In genomic region chr13:72185756-72186155, GRCh38 we compare ENCODE assay signal across 28 cellular contexts.
"Had no signal": no experiment of that assay in that cellular context is flagged by ENCODE, and none has a peak within 500 bp of the region (broad histone marks: within the 10 kb centered on the region; RNA-seq: fewer than 3 reads in every experiment).

No MANE protein-coding gene starts in this region.

- ATAC-seq: stimulated activated effector memory CD8-positive, alpha-beta T cell treated with anti-CD3 and anti-CD28 coated beads, Interleukin-12 subunit alpha, Interleukin-12 subunit beta, amount 100 ng/mL, for 72 hours; stimulated activated memory B cell treated with anti-CD40 and anti-IgM and Interleukin-4, amounts not matched to agents 10 μg/mL and 1 μg/mL and 100 μg/mL, for 72 hours; stimulated activated naive B cell treated with anti-CD40 and anti-IgM and Interleukin-4, amounts not matched to agents 10 μg/mL and 1 μg/mL and 100 μg/mL, for 72 hours; stimulated activated naive CD8-positive, alpha-beta T cell treated with anti-CD3 and anti-CD28 coated beads, Interleukin-15, amount 100 ng/mL, for 72 hours; stimulated activated naive CD8-positive, alpha-beta T cell treated with anti-CD3 and anti-CD28 coated beads, Interleukin-15, Interleukin-2, amounts not matched to agents 100 U/mL and 50 U/mL, for 24 hours; upper lobe of right lung had no signal

- H3K4me1 Mint-ChIP-seq: stimulated activated effector memory CD8-positive, alpha-beta T cell treated with anti-CD3 and anti-CD28 coated beads, Interleukin-12 subunit alpha, Interleukin-12 subunit beta, amount 100 ng/mL, for 72 hours; stimulated activated memory B cell treated with anti-CD40 and anti-IgM and Interleukin-4, amounts not matched to agents 10 μg/mL and 1 μg/mL and 100 μg/mL, for 72 hours; stimulated activated naive B cell treated with anti-CD40 and anti-IgM and Interleukin-4, amounts not matched to agents 10 μg/mL and 1 μg/mL and 100 μg/mL, for 72 hours; stimulated activated naive CD8-positive, alpha-beta T cell treated with anti-CD3 and anti-CD28 coated beads, Interleukin-15, amount 100 ng/mL, for 72 hours had no signal

- H3K4me3 Mint-ChIP-seq: stimulated activated effector memory CD8-positive, alpha-beta T cell treated with anti-CD3 and anti-CD28 coated beads, Interleukin-12 subunit alpha, Interleukin-12 subunit beta, amount 100 ng/mL, for 72 hours; stimulated activated memory B cell treated with anti-CD40 and anti-IgM and Interleukin-4, amounts not matched to agents 10 μg/mL and 1 μg/mL and 100 μg/mL, for 72 hours; stimulated activated naive B cell treated with anti-CD40 and anti-IgM and Interleukin-4, amounts not matched to agents 10 μg/mL and 1 μg/mL and 100 μg/mL, for 72 hours; stimulated activated naive CD8-positive, alpha-beta T cell treated with anti-CD3 and anti-CD28 coated beads, Interleukin-15, amount 100 ng/mL, for 72 hours; stimulated activated naive CD8-positive, alpha-beta T cell treated with anti-CD3 and anti-CD28 coated beads, Interleukin-15, Interleukin-2, amounts not matched to agents 100 ng/mL and 50 ng/mL, for 24 hours; type B pancreatic cell had no signal

- H3K27ac ChIP-seq: stomach, suprapubic skin, testis, thoracic aorta, thyroid gland, tibial artery, tibial nerve, upper lobe of left lung, upper lobe of right lung, uterus, vagina had no signal

- H3K36me3 Mint-ChIP-seq: stimulated activated effector memory CD8-positive, alpha-beta T cell treated with anti-CD3 and anti-CD28 coated beads, Interleukin-12 subunit alpha, Interleukin-12 subunit beta, amount 100 ng/mL, for 72 hours; stimulated activated memory B cell treated with anti-CD40 and anti-IgM and Interleukin-4, amounts not matched to agents 10 μg/mL and 1 μg/mL and 100 μg/mL, for 72 hours; stimulated activated naive B cell treated with anti-CD40 and anti-IgM and Interleukin-4, amounts not matched to agents 10 μg/mL and 1 μg/mL and 100 μg/mL, for 72 hours; type B pancreatic cell had no signal

- DNase-seq: stimulated activated CD4-positive, alpha-beta T cell treated with anti-CD3 and anti-CD28 coated beads, Interleukin-2, amount 100 ng/mL, for 48 hours; stimulated activated CD4-positive, alpha-beta T cell treated with anti-CD3 and anti-CD28 coated beads, Interleukin-4, amount 100 ng/mL, for 1 hour; stimulated activated CD4-positive, alpha-beta T cell treated with anti-CD3 and anti-CD28 coated beads, Interleukin-4, amount 100 ng/mL, for 24 hours; stimulated activated CD4-positive, alpha-beta T cell treated with anti-CD3 and anti-CD28 coated beads, Interleukin-4, amount 100 ng/mL, for 4 hours; stimulated activated CD8-positive, alpha-beta memory T cell treated with anti-CD3 and anti-CD28 coated beads, Interleukin-4, amount 100 ng/mL, for 48 hours; stimulated activated naive B cell treated with anti-CD40 and anti-IgM and Interleukin-4, amounts not matched to agents 10 μg/mL and 1 μg/mL and 100 μg/mL, for 72 hours; stimulated activated naive CD4-positive, alpha-beta T cell; stimulated activated naive CD4-positive, alpha-beta T cell treated with Interleukin-2 at 50 U/mL for 16 hours; stimulated activated naive CD8-positive, alpha-beta T cell treated with anti-CD3 and anti-CD28 coated beads, Interleukin-15, amount 100 ng/mL, for 72 hours; stimulated activated naive CD8-positive, alpha-beta T cell treated with anti-CD3 and anti-CD28 coated beads, Interleukin-15, Interleukin-2, amounts not matched to agents 100 U/mL and 50 U/mL, for 24 hours; stomach; substantia nigra; testis; thyroid gland; tibial artery; transverse colon; trophoblast cell; upper lobe of left lung; upper lobe of right lung; uterus had no signal

- H3K9me3 ChIP-seq: stomach, suprapubic skin, testis, thoracic aorta, thyroid gland, tibial artery, tibial nerve, transverse colon, upper lobe of left lung, upper lobe of right lung, uterus, vagina had no signal

- H3K36me3 ChIP-seq: stomach, suprapubic skin, thoracic aorta, thyroid gland, tibial artery, tibial nerve, transverse colon, upper lobe of left lung, upper lobe of right lung, uterus, vagina had no signal

- H3K27me3 ChIP-seq: stomach, suprapubic skin, testis, thyroid gland, tibial artery, tibial nerve, transverse colon, upper lobe of left lung, upper lobe of right lung, uterus, vagina had no signal

- H3K4me3 ChIP-seq: stomach, suprapubic skin, testis, thoracic aorta, thyroid gland, tibial artery, tibial nerve, transverse colon, upper lobe of left lung, upper lobe of right lung, uterus, vagina had no signal

- H3K27me3 Mint-ChIP-seq: stimulated activated memory B cell treated with anti-CD40 and anti-IgM and Interleukin-4, amounts not matched to agents 10 μg/mL and 1 μg/mL and 100 μg/mL, for 72 hours; stimulated activated naive B cell treated with anti-CD40 and anti-IgM and Interleukin-4, amounts not matched to agents 10 μg/mL and 1 μg/mL and 100 μg/mL, for 72 hours; stimulated activated naive CD8-positive, alpha-beta T cell treated with anti-CD3 and anti-CD28 coated beads, Interleukin-15, amount 100 ng/mL, for 72 hours; stimulated activated naive CD8-positive, alpha-beta T cell treated with anti-CD3 and anti-CD28 coated beads, Interleukin-15, Interleukin-2, amounts not matched to agents 100 ng/mL and 50 ng/mL, for 24 hours; type B pancreatic cell had no signal

- H3K27ac Mint-ChIP-seq: stimulated activated effector memory CD8-positive, alpha-beta T cell treated with anti-CD3 and anti-CD28 coated beads, Interleukin-12 subunit alpha, Interleukin-12 subunit beta, amount 100 ng/mL, for 72 hours; stimulated activated memory B cell treated with anti-CD40 and anti-IgM and Interleukin-4, amounts not matched to agents 10 μg/mL and 1 μg/mL and 100 μg/mL, for 72 hours; stimulated activated naive B cell treated with anti-CD40 and anti-IgM and Interleukin-4, amounts not matched to agents 10 μg/mL and 1 μg/mL and 100 μg/mL, for 72 hours; stimulated activated naive CD8-positive, alpha-beta T cell treated with anti-CD3 and anti-CD28 coated beads, Interleukin-15, amount 100 ng/mL, for 72 hours; stimulated activated naive CD8-positive, alpha-beta T cell treated with anti-CD3 and anti-CD28 coated beads, Interleukin-15, Interleukin-2, amounts not matched to agents 100 ng/mL and 50 ng/mL, for 24 hours; type B pancreatic cell had no signal
